ENCODE assay signal across 8 cellular contexts in the genomic region with DNA sequence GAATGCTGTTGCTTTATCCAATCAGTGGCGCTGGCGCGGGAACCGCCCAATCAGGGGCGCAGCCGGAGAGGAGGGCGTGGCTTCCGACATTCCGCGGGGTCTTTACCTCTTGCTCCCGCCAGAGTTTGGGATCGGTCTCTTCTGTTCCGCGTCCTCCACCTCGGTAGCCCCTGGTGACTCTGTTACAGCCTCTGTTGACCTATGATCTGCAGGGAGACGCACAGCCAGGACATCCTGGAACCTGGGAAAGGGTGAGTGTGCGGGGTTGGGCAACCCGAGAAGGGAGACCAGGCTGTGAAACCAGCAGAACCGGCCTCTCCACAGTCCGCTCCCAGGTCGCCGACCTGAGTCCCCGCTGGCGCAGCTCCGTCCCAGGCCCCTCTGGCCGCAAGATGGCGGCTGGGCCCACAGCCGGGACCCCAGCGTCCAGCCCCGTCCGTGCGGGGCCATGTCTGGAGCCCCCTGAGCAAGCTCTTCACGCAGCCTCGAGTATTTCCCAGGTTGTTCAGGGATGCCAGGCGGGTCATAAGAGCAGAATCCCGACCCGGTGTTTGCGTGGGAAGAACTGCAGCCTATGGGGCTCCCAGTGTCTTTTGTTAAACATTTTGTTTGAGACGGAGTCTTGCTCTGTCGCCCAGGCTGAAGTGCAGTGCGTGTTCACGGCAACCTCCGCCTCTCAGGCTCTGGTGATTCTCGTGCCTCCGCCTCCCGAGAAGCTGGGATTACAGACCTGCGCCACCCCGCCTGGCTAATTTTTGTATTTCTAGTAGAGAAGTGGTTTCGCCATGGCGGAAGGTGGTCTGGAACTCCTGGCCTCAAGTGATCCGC. TPM values are rescaled to one million over a fixed set of nuclear protein-coding genes. Genes with fewer than 3 reads are reported as not detected.
A peak's percentile ranks its signal among the peaks of the same experiment; 100 is the strongest.
DNase-seq lines count a peak whose midpoint lies in the region; ATAC-seq and TF ChIP-seq lines count a peak whose summit lies in the region.

No MANE protein-coding gene starts in this region.

- peaks cover 6% of the 10 kb centered on the region for H3K4me1 Mint-ChIP-seq in neural progenitor cell
- H3K4me1 Mint-ChIP-seq in stimulated activated naive CD8-positive, alpha-beta T cell treated with anti-CD3 and anti-CD28 coated beads, Interleukin-15, amount 100 ng/mL, for 72 hours: peaks cover 34% of the 10 kb centered on the region

- TF ChIP-seq CTCF in fibroblast of villous mesenchyme (IDR thresholded peaks at IDR 0.05; ENCODE audit: insufficient read depth, low read depth, low read length) (no peak), neural progenitor cell (IDR thresholded peaks at IDR 0.05) (no peak)

- H3K4me3 Mint-ChIP-seq in neural progenitor cell: peak overlapping the region; percentile 94
- H3K4me3 Mint-ChIP-seq in stimulated activated naive CD8-positive, alpha-beta T cell treated with anti-CD3 and anti-CD28 coated beads, Interleukin-15, amount 100 ng/mL, for 72 hours: peak overlapping the region; percentile 90 to 97

- peak overlapping the region; percentile 93 for H3K4me2 ChIP-seq in neural progenitor cell

- H3K79me2 ChIP-seq in neural progenitor cell (ENCODE audit: low read depth): peaks cover 53% of the 10 kb centered on the region

- H3K9ac ChIP-seq in neural progenitor cell: peak overlapping the region; percentile 88

- peak overlapping the region; percentile 87 for H3K27ac Mint-ChIP-seq in neural progenitor cell
- peak overlapping the region; percentile 93 to 96 for H3K27ac Mint-ChIP-seq in stimulated activated naive CD8-positive, alpha-beta T cell treated with anti-CD3 and anti-CD28 coated beads, Interleukin-15, amount 100 ng/mL, for 72 hours

- H3K4me3 ChIP-seq in fibroblast of villous mesenchyme (ENCODE audit: low read depth, low read length) (peak overlapping the region; percentile 74), neural progenitor cell (peak overlapping the region; percentile 84)

- H3K4me1 ChIP-seq in neural progenitor cell: peaks cover 9% of the 10 kb centered on the region

- peaks cover 11% of the 10 kb centered on the region for H3K36me3 ChIP-seq in neural progenitor cell

- H3K9me3 ChIP-seq in neural progenitor cell (ENCODE audit: low read depth): no peaks in the 10 kb centered on the region

- peak; percentile 68 for DNase-seq in ELR (ENCODE audit: low read depth)
- DNase-seq in OCI-M1 (lab: John Stamatoyannopoulos, UW): peak; percentile 90
- DNase-seq in activated gamma-delta T cell (lab: John Stamatoyannopoulos, UW): peak; percentile 69
- DNase-seq in fibroblast of villous mesenchyme (ENCODE audit: low read depth): peak; percentile 34
- DNase-seq in neural progenitor cell (ENCODE audit: low spot score): peak; percentile 95
- peak; percentile 74 to 81 for DNase-seq in stimulated activated naive CD8-positive, alpha-beta T cell treated with anti-CD3 and anti-CD28 coated beads, Interleukin-15, amount 100 ng/mL, for 72 hours

- H3K27me3 Mint-ChIP-seq in neural progenitor cell (ENCODE audit: insufficient read depth, low read depth): peaks cover 5% of the 10 kb centered on the region
- H3K27me3 Mint-ChIP-seq in stimulated activated naive CD8-positive, alpha-beta T cell treated with anti-CD3 and anti-CD28 coated beads, Interleukin-15, amount 100 ng/mL, for 72 hours: no peaks in the 10 kb centered on the region

- peak overlapping the region; percentile 95 for H3K27ac ChIP-seq in neural progenitor cell

- H3K9me3 Mint-ChIP-seq in neural progenitor cell: peaks cover 56% of the 10 kb centered on the region
- H3K9me3 Mint-ChIP-seq in stimulated activated naive CD8-positive, alpha-beta T cell treated with anti-CD3 and anti-CD28 coated beads, Interleukin-15, amount 100 ng/mL, for 72 hours: no peaks in the 10 kb centered on the region

- peaks cover 6% of the 10 kb centered on the region for H3F3A ChIP-seq in neural progenitor cell (ENCODE audit: low read depth)

- no peaks in the 10 kb centered on the region for H3K27me3 ChIP-seq in neural progenitor cell

- peaks cover 37% of the 10 kb centered on the region for H3K36me3 Mint-ChIP-seq in neural progenitor cell

- H4K20me1 ChIP-seq in neural progenitor cell (ENCODE audit: low read depth): peaks cover 16% of the 10 kb centered on the region

- peak overlapping the region; percentile 95 for H2AFZ ChIP-seq in neural progenitor cell (replicated peaks)

- ATAC-seq in HG02623 (IDR thresholded peaks at IDR 0.05; ENCODE audit: unreplicated experiment) (peak; percentile 62), HG03025 (IDR thresholded peaks at IDR 0.05; ENCODE audit: low FRiP score, unreplicated experiment) (no peak)
- ATAC-seq in stimulated activated naive CD8-positive, alpha-beta T cell treated with anti-CD3 and anti-CD28 coated beads, Interleukin-15, amount 100 ng/mL, for 72 hours: peak; percentile 77

RNA-seq across cellular contexts. Expression of gene ZNF681, which starts 4.4 kb away (rescaled TPM):
- total RNA-seq in fibroblast of villous mesenchyme (0.32 and 0.43 TPM in 2 replicates), neural progenitor cell (ENCODE audit: low replicate concordance) (11.4 and 16.7 TPM in 2 replicates)

Comparison
In these comparisons a context has a peak if more than half of its experiments do, and no peak if none do; other contexts are left out.
1. DNase-seq: peak in every context shown above with its lines; median percentile 95 in neural progenitor cell; 90 in OCI-M1; 78 in stimulated activated naive CD8-positive, alpha-beta T cell treated with anti-CD3 and anti-CD28 coated beads, Interleukin-15, amount 100 ng/mL, for 72 hours; 69 in activated gamma-delta T cell; 68 in ELR; 34 in fibroblast of villous mesenchyme.